2 cellular contexts compared by ENCODE assay signal in genomic region chr1:152081026-152081425, GRCh38. TPM values are rescaled to one million over a fixed set of nuclear protein-coding genes. Genes with fewer than 3 reads are reported as not detected.
"Had no signal": no experiment of that assay in that cellular context is flagged by ENCODE, and none has a peak within 500 bp of the region (broad histone marks: within the 10 kb centered on the region; RNA-seq: fewer than 3 reads in every experiment).

No MANE protein-coding gene starts in this region.

RNA-seq across cellular contexts. Expression of gene TCHHL1, which starts 7.8 kb away (rescaled TPM):
- total RNA-seq: G401, GM12878 had no signal

RNA-seq across cellular contexts. Expression of gene TCHH, which starts 34.2 kb away (rescaled TPM):
- total RNA-seq: G401, GM12878 had no signal

RNA-seq across cellular contexts. Expression of gene S100A11, which starts 44.2 kb away (rescaled TPM):
- total RNA-seq: G401 had no signal
